Comparison of ENCODE assay signal across 9 cellular contexts in genomic region chr3:25007974-25008658, GRCh38.
DNase-seq lines count a peak whose midpoint lies in the region; ATAC-seq and TF ChIP-seq lines count a peak whose summit lies in the region.
"Had no signal": no experiment of that assay in that cellular context is flagged by ENCODE, and none has a peak within 500 bp of the region (broad histone marks: within the 10 kb centered on the region; RNA-seq: fewer than 3 reads in every experiment).

No MANE protein-coding gene starts in this region.

- no peaks in the 10 kb centered on the region for H3K36me3 ChIP-seq in RWPE2 (ENCODE audit: low read depth)
- H3K36me3 ChIP-seq in mesenchymal stem cell (ENCODE audit: control insufficient read depth in 1 of 2, insufficient read depth in 2 of 2, low read depth in 1 of 2, low read length in 2 of 2), result no peaks in the 10 kb centered on the region
- H3K36me3 ChIP-seq in tibial nerve, result no peaks in the 10 kb centered on the region

- TF ChIP-seq CTCF in RWPE2 (IDR thresholded peaks at IDR 0.05; ENCODE audit: poor library complexity, severe bottlenecking) (no peak), tibial nerve (IDR thresholded peaks at IDR 0.05) (no peak)

- H3K23ac ChIP-seq in mesenchymal stem cell (ENCODE audit: low read length in 2 of 2), result no peak overlapping the region

- H3K18ac ChIP-seq in mesenchymal stem cell (ENCODE audit: low read depth in 1 of 2, low read length in 2 of 2), result no peak overlapping the region

- ATAC-seq in GM19023 (IDR thresholded peaks at IDR 0.05; ENCODE audit: unreplicated experiment) (peak; percentile 99), HG02852 (IDR thresholded peaks at IDR 0.05; ENCODE audit: unreplicated experiment) (peak; percentile 99), RWPE2 (ENCODE audit: low read depth) (0 out of 3 replicates have a peak, but pooled peaks have one; percentile 19)

- DNase-seq in RWPE2 (ENCODE audit: low spot score) (no peak), mesenchymal stem cell (peak; percentile 35), tibial nerve (ENCODE audit: low spot score in 2 of 2) (no peak), HUDEP-2 (lab: John Stamatoyannopoulos, UW; ENCODE audit: unreplicated experiment in 76 of 76) (no peak), inferior parietal cortex (ENCODE audit: extremely low spot score) (no peak), NCI-H1105 treated with DMSO at 0.1 percent for 48 hours (lab: John Stamatoyannopoulos, UW) (no peak)
- DNase-seq: NK-92 treated with Interleukin-12 subunit alpha and Interleukin-12 subunit beta, amount 100 ng/mL, for 24 hours had no signal

- no peak overlapping the region for H2BK12ac ChIP-seq in mesenchymal stem cell (ENCODE audit: low read length in 2 of 2)

- H4K8ac ChIP-seq in mesenchymal stem cell (ENCODE audit: low read length), result no peak overlapping the region

- no peak overlapping the region for H2AFZ ChIP-seq in mesenchymal stem cell (ENCODE audit: low read depth, low read length)

- H3K14ac ChIP-seq in mesenchymal stem cell (ENCODE audit: low read length in 2 of 2), result no peak overlapping the region

- no peak overlapping the region for H2BK5ac ChIP-seq in mesenchymal stem cell (ENCODE audit: low read depth, low read length, poor library complexity, severe bottlenecking)

- no peaks in the 10 kb centered on the region for H3K4me1 ChIP-seq in RWPE2 (ENCODE audit: insufficient read depth, poor library complexity, severe bottlenecking)
- H3K4me1 ChIP-seq in mesenchymal stem cell (ENCODE audit: control insufficient read depth, insufficient read depth, low read depth, low read length), result no peaks in the 10 kb centered on the region
- H3K4me1 ChIP-seq in tibial nerve, result peaks cover 0 to 4% (median 0%) of the 10 kb centered on the region in 4 donors

- no peak overlapping the region for H2BK120ac ChIP-seq in mesenchymal stem cell (ENCODE audit: low read depth, low read length)

- H2BK15ac ChIP-seq in mesenchymal stem cell (ENCODE audit: low read depth, poor library complexity, severe bottlenecking), result no peak overlapping the region

- H3K4ac ChIP-seq in mesenchymal stem cell (ENCODE audit: low read depth in 1 of 2, low read length in 2 of 2), result no peak overlapping the region

- no peak overlapping the region for H3K9ac ChIP-seq in mesenchymal stem cell (ENCODE audit: low read length)

- no peak for TF ChIP-seq EP300 in tibial nerve (IDR thresholded peaks at IDR 0.05)

- no peaks in the 10 kb centered on the region for H3K79me1 ChIP-seq in mesenchymal stem cell (replicated peaks; ENCODE audit: low read length, poor library complexity, severe bottlenecking)

- TF ChIP-seq POLR2A in tibial nerve (IDR thresholded peaks at IDR 0.05), result no peak

- H3K27ac ChIP-seq in RWPE2 (ENCODE audit: poor library complexity, severe bottlenecking) (no peak overlapping the region), mesenchymal stem cell (ENCODE audit: low read length, poor library complexity, severe bottlenecking) (no peak overlapping the region), tibial nerve (peak overlapping the region in 1 of 4 donors; percentile 51)

- no peak overlapping the region for H2AK5ac ChIP-seq in mesenchymal stem cell (ENCODE audit: low read length, severe bottlenecking)

- no peak overlapping the region for H3K4me2 ChIP-seq in mesenchymal stem cell (ENCODE audit: low read length, poor library complexity, severe bottlenecking)

- no CpG with 5 or more reads among the region's 2 CpGs for WGBS in mesenchymal stem cell
- 60 to 72% methylated on average over 2 of the region's 2 CpGs for WGBS in tibial nerve, 2 donors

- no peaks in the 10 kb centered on the region for H3K27me3 ChIP-seq in RWPE2 (ENCODE audit: insufficient read depth, poor library complexity, severe bottlenecking)
- no peaks in the 10 kb centered on the region for H3K27me3 ChIP-seq in mesenchymal stem cell (ENCODE audit: control insufficient read depth in 1 of 2, insufficient read depth in 1 of 2, low read length in 2 of 2)
- no peaks in the 10 kb centered on the region for H3K27me3 ChIP-seq in tibial nerve

- H4K91ac ChIP-seq in mesenchymal stem cell (ENCODE audit: low read length), result no peak overlapping the region

- H3K4me3 ChIP-seq in RWPE2 (ENCODE audit: severe bottlenecking) (no peak overlapping the region), mesenchymal stem cell (ENCODE audit: insufficient read depth in 1 of 2, low read depth in 1 of 2, low read length in 2 of 2) (no peak overlapping the region), tibial nerve (no peak overlapping the region)

- no peaks in the 10 kb centered on the region for H3K9me3 ChIP-seq in RWPE2 (ENCODE audit: severe bottlenecking)
- no peaks in the 10 kb centered on the region for H3K9me3 ChIP-seq in mesenchymal stem cell (ENCODE audit: control insufficient read depth, low read length)
- H3K9me3 ChIP-seq in tibial nerve, result no peaks in the 10 kb centered on the region

Comparison
In these comparisons a context has a peak if more than half of its experiments do, and no peak if none do; other contexts are left out.
1. ATAC-seq: peak in every context shown above with its lines; median percentile 99 in GM19023; 99 in HG02852; 19 in RWPE2.